Comparison of ENCODE assay signal across 12 cellular contexts in genomic region chr6:170086639-170087420, GRCh38.
DNase-seq lines count a peak whose midpoint lies in the region; ATAC-seq and TF ChIP-seq lines count a peak whose summit lies in the region.
"Had no signal": no experiment of that assay in that cellular context is flagged by ENCODE, and none has a peak within 500 bp of the region (broad histone marks: within the 10 kb centered on the region; RNA-seq: fewer than 3 reads in every experiment).

No MANE protein-coding gene starts in this region.

- peaks cover 8% of the 10 kb centered on the region for H3K4me1 ChIP-seq in upper lobe of right lung

- intact Hi-C loops in activated naive CD4-positive, alpha-beta T cell treated with anti-CD3 and anti-CD28 coated beads for 36 hours (cut with micrococcal nuclease) = loop anchor here (5.0 kb wide), 1 partner anchor 205 kb away; the partner anchor contains the start of gene DLL1
- intact Hi-C loops in upper lobe of right lung (cut with DNase I) = no loop called here

- no peak overlapping the region for H3K4me3 ChIP-seq in upper lobe of right lung
- H3K4me3 ChIP-seq: thyroid gland had no signal

- H3K27me3 ChIP-seq in upper lobe of right lung = no peaks in the 10 kb centered on the region
- H3K27me3 ChIP-seq: thyroid gland had no signal

- no peaks in the 10 kb centered on the region for H3K9me3 Mint-ChIP-seq in activated naive CD4-positive, alpha-beta T cell treated with anti-CD3 and anti-CD28 coated beads for 36 hours
- no peaks in the 10 kb centered on the region for H3K9me3 Mint-ChIP-seq in chondrocyte (ENCODE audit: low read depth)
- H3K9me3 Mint-ChIP-seq in naive thymus-derived CD8-positive, alpha-beta T cell = peaks cover 0 to 1% (median 0%) of the 10 kb centered on the region in 9 donors

- peaks cover 31% of the 10 kb centered on the region for H3K4me1 Mint-ChIP-seq in activated naive CD4-positive, alpha-beta T cell treated with anti-CD3 and anti-CD28 coated beads for 36 hours (ENCODE audit: low read depth)
- peaks cover 5% of the 10 kb centered on the region for H3K4me1 Mint-ChIP-seq in chondrocyte (ENCODE audit: low read depth)
- H3K4me1 Mint-ChIP-seq in naive thymus-derived CD8-positive, alpha-beta T cell = peaks cover 29 to 52% (median 44%) of the 10 kb centered on the region in 4 donors

- peak overlapping the region; percentile 25 for H3K4me3 Mint-ChIP-seq in activated naive CD4-positive, alpha-beta T cell treated with anti-CD3 and anti-CD28 coated beads for 36 hours
- no peak overlapping the region for H3K4me3 Mint-ChIP-seq in chondrocyte (ENCODE audit: unreplicated experiment)
- H3K4me3 Mint-ChIP-seq in naive thymus-derived CD8-positive, alpha-beta T cell = peak overlapping the region; percentile 38 to 85 (median 73)

- no peaks in the 10 kb centered on the region for H3K9me3 ChIP-seq in upper lobe of right lung
- H3K9me3 ChIP-seq: thyroid gland had no signal

- H3K27ac ChIP-seq in upper lobe of right lung = no peak overlapping the region
- H3K27ac ChIP-seq: thyroid gland had no signal

- peak in 1 of 2 donors; percentile 7 for ATAC-seq in naive thymus-derived CD8-positive, alpha-beta T cell
- ATAC-seq in upper lobe of right lung = no peak

- no peak for DNase-seq in activated naive CD4-positive, alpha-beta T cell treated with anti-CD3 and anti-CD28 coated beads for 36 hours
- no peak for DNase-seq in activated naive CD4-positive, alpha-beta T cell treated with Interleukin-2 at 50 U/mL for 16 hours
- DNase-seq in chondrocyte (ENCODE audit: low spot score) (peak; percentile 84), upper lobe of right lung (peak; percentile 62), Ammon's horn (ENCODE audit: low spot score) (no peak), EL (no peak), OCI-M1 (lab: John Stamatoyannopoulos, UW) (no peak)
- peak in 2 of 10 donors; percentile 15 to 26 for DNase-seq in naive thymus-derived CD8-positive, alpha-beta T cell
- DNase-seq: effector CD4-positive, alpha-beta T cell; HCEC 1CT; NCI-H524; thyroid gland had no signal

- H3K27me3 Mint-ChIP-seq in activated naive CD4-positive, alpha-beta T cell treated with anti-CD3 and anti-CD28 coated beads for 36 hours (ENCODE audit: low read depth) = no peaks in the 10 kb centered on the region
- H3K27me3 Mint-ChIP-seq in chondrocyte (ENCODE audit: low read depth) = peaks cover 24% of the 10 kb centered on the region
- no peaks in the 10 kb centered on the region for H3K27me3 Mint-ChIP-seq in naive thymus-derived CD8-positive, alpha-beta T cell

- TF ChIP-seq CTCF in chondrocyte (IDR thresholded peaks at IDR 0.05) (no peak), upper lobe of right lung (IDR thresholded peaks at IDR 0.05) (no peak)

- H3K36me3 Mint-ChIP-seq in activated naive CD4-positive, alpha-beta T cell treated with anti-CD3 and anti-CD28 coated beads for 36 hours (ENCODE audit: low read depth) = no peaks in the 10 kb centered on the region
- H3K36me3 Mint-ChIP-seq in chondrocyte (ENCODE audit: low read depth) = no peaks in the 10 kb centered on the region
- H3K36me3 Mint-ChIP-seq in naive thymus-derived CD8-positive, alpha-beta T cell = no peaks in the 10 kb centered on the region

- POLR2A ChIA-PET in naive thymus-derived CD8-positive, alpha-beta T cell (lab: Charles Lee) = interaction anchor here (4.0 kb wide), 1 partner anchor 61 kb away, joined by 77 read pairs; no protein-coding TSS in a partner anchor

- CTCF ChIA-PET in activated naive CD4-positive, alpha-beta T cell treated with anti-CD3 and anti-CD28 coated beads for 36 hours (lab: Charles Lee) = no interaction called here

- peak overlapping the region; percentile 16 for H3K27ac Mint-ChIP-seq in activated naive CD4-positive, alpha-beta T cell treated with anti-CD3 and anti-CD28 coated beads for 36 hours
- H3K27ac Mint-ChIP-seq in chondrocyte (ENCODE audit: unreplicated experiment) = no peak overlapping the region
- peak overlapping the region; percentile 42 to 93 (median 88) for H3K27ac Mint-ChIP-seq in naive thymus-derived CD8-positive, alpha-beta T cell

- H3K36me3 ChIP-seq in upper lobe of right lung = no peaks in the 10 kb centered on the region
- H3K36me3 ChIP-seq: thyroid gland had no signal

Comparison
In these comparisons a context has a peak if more than half of its experiments do, and no peak if none do; other contexts are left out.
1. DNase-seq: peak in chondrocyte (single experiment) and upper lobe of right lung (single experiment); none in activated naive CD4-positive, alpha-beta T cell treated with anti-CD3 and anti-CD28 coated beads for 36 hours (single experiment), activated naive CD4-positive, alpha-beta T cell treated with Interleukin-2 at 50 U/mL for 16 hours (single experiment), Ammon's horn (single experiment), EL (single experiment) and OCI-M1 (single experiment).